In genomic region chr18:24138884-24139616, GRCh38 we compare ENCODE assay signal across 9 cellular contexts. TPM values are rescaled to one million over a fixed set of nuclear protein-coding genes. Genes with fewer than 3 reads are reported as not detected.
DNase-seq lines count a peak whose midpoint lies in the region; ATAC-seq and TF ChIP-seq lines count a peak whose summit lies in the region.
"Had no signal": no experiment of that assay in that cellular context is flagged by ENCODE, and none has a peak within 500 bp of the region (broad histone marks: within the 10 kb centered on the region; RNA-seq: fewer than 3 reads in every experiment).

Gene CABYR, plus strand, starts transcription at chr18:24139062. Its CDS starts 4,053 bp downstream, at chr18:24143115.

- H3K4me3 ChIP-seq in epithelial cell of proximal tubule (ENCODE audit: low read depth, low read length): peak within 1 kb of the TSS; percentile 67
- peak within 1 kb of the TSS; percentile 34 for H3K4me3 ChIP-seq in mononuclear cell (ENCODE audit: low read length)
- H3K4me3 ChIP-seq: BLaER1 had no signal

- H3K4me1 ChIP-seq in mononuclear cell (ENCODE audit: insufficient read depth, low read length): peaks cover 17% of the 10 kb centered on the region
- H3K4me1 ChIP-seq: BLaER1 had no signal

- peaks cover 7% of the 10 kb centered on the region for H3K27me3 ChIP-seq in mononuclear cell (ENCODE audit: insufficient read depth, low read length)
- H3K27me3 ChIP-seq: BLaER1 had no signal

- DNase-seq in NCI-H82 (lab: John Stamatoyannopoulos, UW): peak; percentile 85
- DNase-seq in NCI-H82 treated with DMSO at 0.1 percent for 48 hours (lab: John Stamatoyannopoulos, UW; ENCODE audit: unreplicated experiment): no peak
- DNase-seq in NCI-H526 treated with DMSO at 0.1 percent for 48 hours (lab: John Stamatoyannopoulos, UW): peak; percentile 50
- DNase-seq in activated T-cell treated with anti-CD3 and anti-CD28 coated beads, Interleukin-2, amount 50 U/mL, for 1 hour: peak; percentile 80
- DNase-seq in epithelial cell of proximal tubule (ENCODE audit: low read depth): peak; percentile 12
- DNase-seq in stimulated activated CD8-positive, alpha-beta memory T cell treated with anti-CD3 and anti-CD28 coated beads, Interleukin-15, amount 100 ng/mL, for 48 hours (ENCODE audit: low read depth in 2 of 2): peak; percentile 48 to 57

- H3K9me3 ChIP-seq in mononuclear cell (ENCODE audit: low read depth, low read length): no peaks in the 10 kb centered on the region

- TF ChIP-seq CTCF in epithelial cell of proximal tubule (conservative IDR thresholded peaks at IDR 0.05; ENCODE audit: low read depth, low read length): no peak

- ATAC-seq in HG03064 (IDR thresholded peaks at IDR 0.05; ENCODE audit: low read depth, unreplicated experiment): peak; percentile 82

RNA-seq across cellular contexts. Expression of gene CABYR, which starts in this region (rescaled TPM):
- 11.4 and 15.7 TPM in 2 replicates for total RNA-seq in epithelial cell of proximal tubule
- total RNA-seq in mononuclear cell: 0.84 TPM
